ENCODE assay signal across 18 cellular contexts in the genomic region with DNA sequence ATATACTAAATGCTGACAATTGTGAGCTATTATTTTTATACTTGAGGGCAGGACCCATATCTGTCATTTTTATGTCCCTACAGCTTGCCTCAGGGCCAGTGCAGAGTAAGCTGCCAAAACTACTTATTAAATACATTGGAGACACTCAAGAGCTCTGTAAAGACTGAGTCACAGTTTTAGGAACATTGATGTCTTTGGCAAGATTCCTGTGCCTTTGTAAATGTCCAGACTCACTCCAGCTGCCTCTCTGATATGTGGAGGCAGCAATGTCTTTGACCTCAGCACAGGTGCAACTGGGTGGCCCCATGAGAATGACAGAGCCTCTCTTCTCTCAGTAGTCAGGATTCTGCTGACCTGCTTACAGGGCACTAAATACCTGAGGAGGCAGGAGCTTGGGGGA.
DNase-seq lines count a peak whose midpoint lies in the region; ATAC-seq and TF ChIP-seq lines count a peak whose summit lies in the region.
"Had no signal": no experiment of that assay in that cellular context is flagged by ENCODE, and none has a peak within 500 bp of the region (broad histone marks: within the 10 kb centered on the region; RNA-seq: fewer than 3 reads in every experiment).

No MANE protein-coding gene starts in this region.

- no peaks in the 10 kb centered on the region for H3K9me3 Mint-ChIP-seq in activated T-helper 17 cell treated with anti-CD3 and anti-CD28 coated beads, Interleukin-2, amount 50 U/mL, for 72 hours
- no peaks in the 10 kb centered on the region for H3K9me3 Mint-ChIP-seq in activated naive CD4-positive, alpha-beta T cell treated with anti-CD3 and anti-CD28 coated beads, Interleukin-2, amount 50 U/mL, for 72 hours
- H3K9me3 Mint-ChIP-seq: activated CD4-positive, alpha-beta memory T cell treated with anti-CD3 and anti-CD28 coated beads, Interleukin-2, amount 10 ng/mL, durations not matched to agents 7 days and 5 days; activated T-cell treated with anti-CD3 and anti-CD28 coated beads, Interleukin-2, amount 50 U/mL, for 72 hours; nephron had no signal

- no peaks in the 10 kb centered on the region for H3K27me3 ChIP-seq in SJSA1 (replicated peaks)
- H3K27me3 ChIP-seq: BE2C had no signal

- H3K4me1 Mint-ChIP-seq in activated T-helper 17 cell treated with anti-CD3 and anti-CD28 coated beads, Interleukin-2, amount 50 U/mL, for 72 hours = no peaks in the 10 kb centered on the region
- H3K4me1 Mint-ChIP-seq: activated CD4-positive, alpha-beta memory T cell treated with anti-CD3 and anti-CD28 coated beads, Interleukin-2, amount 10 ng/mL, durations not matched to agents 7 days and 5 days had no signal

- H3K27ac Mint-ChIP-seq in activated T-helper 17 cell treated with anti-CD3 and anti-CD28 coated beads, Interleukin-2, amount 50 U/mL, for 72 hours = no peak overlapping the region
- H3K27ac Mint-ChIP-seq in activated naive CD4-positive, alpha-beta T cell treated with anti-CD3 and anti-CD28 coated beads, Interleukin-2, amount 50 U/mL, for 72 hours = no peak overlapping the region
- H3K27ac Mint-ChIP-seq: activated CD4-positive, alpha-beta memory T cell treated with anti-CD3 and anti-CD28 coated beads, Interleukin-2, amount 10 ng/mL, durations not matched to agents 7 days and 5 days; activated T-cell treated with anti-CD3 and anti-CD28 coated beads, Interleukin-2, amount 50 U/mL, for 72 hours had no signal

- H3K4me1 ChIP-seq in HEK293 (ENCODE audit: control insufficient read depth, insufficient read depth, low read length) = peaks cover 18% of the 10 kb centered on the region
- peaks cover 37% of the 10 kb centered on the region for H3K4me1 ChIP-seq in SJSA1 (replicated peaks)
- H3K4me1 ChIP-seq: BE2C had no signal

- no peak for TF ChIP-seq CTCF in HEK293 (tag by site-specific recombination; IDR thresholded peaks at IDR 0.05)

- H3K27ac ChIP-seq in HEK293 (ENCODE audit: extremely low read depth, low read depth, low read length) (peak overlapping the region; percentile 82), SJSA1 (0 out of 2 replicates have a peak overlapping the region, but pooled peaks have one; percentile 35)
- H3K27ac ChIP-seq: VCaP had no signal

- CTCF ChIA-PET in HEK293 (lab: Yijun Ruan, JAX) = interaction anchor here (1.1 kb wide), 1 partner anchor 81 kb away, joined by 3 read pairs; no protein-coding TSS in a partner anchor

- H3K4me3 Mint-ChIP-seq in activated T-helper 17 cell treated with anti-CD3 and anti-CD28 coated beads, Interleukin-2, amount 50 U/mL, for 72 hours = no peak overlapping the region
- H3K4me3 Mint-ChIP-seq: activated CD4-positive, alpha-beta memory T cell treated with anti-CD3 and anti-CD28 coated beads, Interleukin-2, amount 10 ng/mL, durations not matched to agents 7 days and 5 days; activated T-cell treated with anti-CD3 and anti-CD28 coated beads, Interleukin-2, amount 50 U/mL, for 72 hours; nephron had no signal

- peak; percentile 52 to 68 for DNase-seq in SJSA1 (ENCODE audit: low read depth in 1 of 2, low spot score in 2 of 2)
- DNase-seq in left ventricle myocardium superior = no peak
- DNase-seq in stromal cell of bone marrow (ENCODE audit: low read depth) = peak; percentile 73
- DNase-seq in activated naive CD4-positive, alpha-beta T cell treated with anti-CD3 and anti-CD28 coated beads, Interleukin-2, amount 50 U/mL, for 72 hours (ENCODE audit: low spot score in 2 of 2) = no peak
- DNase-seq in NCI-H510A treated with DMSO at 0.1 percent for 48 hours (lab: John Stamatoyannopoulos, UW) = no peak
- DNase-seq: activated CD4-positive, alpha-beta memory T cell treated with anti-CD3 and anti-CD28 coated beads, Interleukin-2, amount 10 ng/mL, durations not matched to agents 7 days and 5 days; activated T-cell treated with anti-CD3 and anti-CD28 coated beads, Interleukin-2, amount 50 U/mL, for 72 hours; BE2C; cerebellar nuclear complex; H7; mammary epithelial cell; NCI-H1930; NCI-H69; PC-3 had no signal

- no peaks in the 10 kb centered on the region for H3K36me3 Mint-ChIP-seq in activated T-helper 17 cell treated with anti-CD3 and anti-CD28 coated beads, Interleukin-2, amount 50 U/mL, for 72 hours (ENCODE audit: low read depth)
- no peaks in the 10 kb centered on the region for H3K36me3 Mint-ChIP-seq in activated naive CD4-positive, alpha-beta T cell treated with anti-CD3 and anti-CD28 coated beads, Interleukin-2, amount 50 U/mL, for 72 hours

- intact Hi-C loops in left ventricle myocardium superior (cut with micrococcal nuclease) = no loop called here

- no peaks in the 10 kb centered on the region for H3K27me3 Mint-ChIP-seq in activated T-helper 17 cell treated with anti-CD3 and anti-CD28 coated beads, Interleukin-2, amount 50 U/mL, for 72 hours
- H3K27me3 Mint-ChIP-seq: activated CD4-positive, alpha-beta memory T cell treated with anti-CD3 and anti-CD28 coated beads, Interleukin-2, amount 10 ng/mL, durations not matched to agents 7 days and 5 days had no signal

- peak; percentile 74 for ATAC-seq in left ventricle myocardium superior
- no peak for ATAC-seq in activated T-helper 17 cell treated with anti-CD3 and anti-CD28 coated beads, Interleukin-2, amount 50 U/mL, for 72 hours (replicated peaks)
- ATAC-seq in activated naive CD4-positive, alpha-beta T cell treated with anti-CD3 and anti-CD28 coated beads, Interleukin-2, amount 50 U/mL, for 72 hours = no peak
- ATAC-seq: activated T-cell treated with anti-CD3 and anti-CD28 coated beads, Interleukin-2, amount 50 U/mL, for 72 hours; PC-3 had no signal

- no peaks in the 10 kb centered on the region for H3K9me3 ChIP-seq in HEK293 (ENCODE audit: control insufficient read depth, insufficient read depth, low read depth, low read length)
- no peaks in the 10 kb centered on the region for H3K9me3 ChIP-seq in SJSA1 (replicated peaks)
- H3K9me3 ChIP-seq: BE2C had no signal

- POLR2A ChIA-PET in HEK293 (lab: Yijun Ruan, JAX) = no interaction called here

- H3K36me3 ChIP-seq in HEK293 (ENCODE audit: control insufficient read depth in 2 of 2, insufficient read depth in 1 of 2, low read length in 2 of 2) (no peaks in the 10 kb centered on the region), SJSA1 (no peaks in the 10 kb centered on the region)
- H3K36me3 ChIP-seq: BE2C had no signal

- H3K4me3 ChIP-seq in HEK293 (ENCODE audit: low read depth, low read length) (no peak overlapping the region), SJSA1 (no peak overlapping the region)

TF ChIP-seq in HEK293, 187 proteins besides CTCF, POLR2A, EP300 and RAD21 (continues in another document):
- TF ChIP-seq KLF9 (tag by site-specific recombination; IDR thresholded peaks at IDR 0.05; ENCODE audit: low read depth) (no peak), GLIS1 (tag by site-specific recombination; IDR thresholded peaks at IDR 0.05) (no peak), ZNF274 (IDR thresholded peaks at IDR 0.05; ENCODE audit: low read length) (no peak), ZNF274 (tag by site-specific recombination; IDR thresholded peaks at IDR 0.05; ENCODE audit: borderline replicate concordance) (no peak)
- TF ChIP-seq, protein P1, sequence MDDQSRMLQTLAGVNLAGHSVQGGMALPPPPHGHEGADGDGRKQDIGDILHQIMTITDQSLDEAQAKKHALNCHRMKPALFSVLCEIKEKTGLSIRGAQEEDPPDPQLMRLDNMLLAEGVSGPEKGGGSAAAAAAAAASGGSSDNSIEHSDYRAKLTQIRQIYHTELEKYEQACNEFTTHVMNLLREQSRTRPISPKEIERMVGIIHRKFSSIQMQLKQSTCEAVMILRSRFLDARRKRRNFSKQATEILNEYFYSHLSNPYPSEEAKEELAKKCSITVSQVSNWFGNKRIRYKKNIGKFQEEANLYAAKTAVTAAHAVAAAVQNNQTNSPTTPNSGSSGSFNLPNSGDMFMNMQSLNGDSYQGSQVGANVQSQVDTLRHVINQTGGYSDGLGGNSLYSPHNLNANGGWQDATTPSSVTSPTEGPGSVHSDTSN (CRISPR knock-in tag; IDR thresholded peaks at IDR 0.05) = no peak
- TF ChIP-seq, protein P2, sequence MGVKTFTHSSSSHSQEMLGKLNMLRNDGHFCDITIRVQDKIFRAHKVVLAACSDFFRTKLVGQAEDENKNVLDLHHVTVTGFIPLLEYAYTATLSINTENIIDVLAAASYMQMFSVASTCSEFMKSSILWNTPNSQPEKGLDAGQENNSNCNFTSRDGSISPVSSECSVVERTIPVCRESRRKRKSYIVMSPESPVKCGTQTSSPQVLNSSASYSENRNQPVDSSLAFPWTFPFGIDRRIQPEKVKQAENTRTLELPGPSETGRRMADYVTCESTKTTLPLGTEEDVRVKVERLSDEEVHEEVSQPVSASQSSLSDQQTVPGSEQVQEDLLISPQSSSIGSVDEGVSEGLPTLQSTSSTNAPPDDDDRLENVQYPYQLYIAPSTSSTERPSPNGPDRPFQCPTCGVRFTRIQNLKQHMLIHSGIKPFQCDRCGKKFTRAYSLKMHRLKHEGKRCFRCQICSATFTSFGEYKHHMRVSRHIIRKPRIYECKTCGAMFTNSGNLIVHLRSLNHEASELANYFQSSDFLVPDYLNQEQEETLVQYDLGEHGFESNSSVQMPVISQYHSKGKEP (tag by site-specific recombination; IDR thresholded peaks at IDR 0.05) = 0 out of 2 replicates have a peak, but pooled peaks have one; percentile 40
- TF ChIP-seq, protein P3, sequence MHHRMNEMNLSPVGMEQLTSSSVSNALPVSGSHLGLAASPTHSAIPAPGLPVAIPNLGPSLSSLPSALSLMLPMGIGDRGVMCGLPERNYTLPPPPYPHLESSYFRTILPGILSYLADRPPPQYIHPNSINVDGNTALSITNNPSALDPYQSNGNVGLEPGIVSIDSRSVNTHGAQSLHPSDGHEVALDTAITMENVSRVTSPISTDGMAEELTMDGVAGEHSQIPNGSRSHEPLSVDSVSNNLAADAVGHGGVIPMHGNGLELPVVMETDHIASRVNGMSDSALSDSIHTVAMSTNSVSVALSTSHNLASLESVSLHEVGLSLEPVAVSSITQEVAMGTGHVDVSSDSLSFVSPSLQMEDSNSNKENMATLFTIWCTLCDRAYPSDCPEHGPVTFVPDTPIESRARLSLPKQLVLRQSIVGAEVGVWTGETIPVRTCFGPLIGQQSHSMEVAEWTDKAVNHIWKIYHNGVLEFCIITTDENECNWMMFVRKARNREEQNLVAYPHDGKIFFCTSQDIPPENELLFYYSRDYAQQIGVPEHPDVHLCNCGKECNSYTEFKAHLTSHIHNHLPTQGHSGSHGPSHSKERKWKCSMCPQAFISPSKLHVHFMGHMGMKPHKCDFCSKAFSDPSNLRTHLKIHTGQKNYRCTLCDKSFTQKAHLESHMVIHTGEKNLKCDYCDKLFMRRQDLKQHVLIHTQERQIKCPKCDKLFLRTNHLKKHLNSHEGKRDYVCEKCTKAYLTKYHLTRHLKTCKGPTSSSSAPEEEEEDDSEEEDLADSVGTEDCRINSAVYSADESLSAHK (tag by site-specific recombination; IDR thresholded peaks at IDR 0.05) = no peak

Comparison
In these comparisons a context has a peak if more than half of its experiments do, and no peak if none do; other contexts are left out.
1. DNase-seq: peak in SJSA1 (2 of 2) and stromal cell of bone marrow (single experiment); none in left ventricle myocardium superior (single experiment), activated naive CD4-positive, alpha-beta T cell treated with anti-CD3 and anti-CD28 coated beads, Interleukin-2, amount 50 U/mL, for 72 hours (0 of 2) and NCI-H510A treated with DMSO at 0.1 percent for 48 hours (single experiment).